ENCODE assay signal across 11 cellular contexts in the genomic region with DNA sequence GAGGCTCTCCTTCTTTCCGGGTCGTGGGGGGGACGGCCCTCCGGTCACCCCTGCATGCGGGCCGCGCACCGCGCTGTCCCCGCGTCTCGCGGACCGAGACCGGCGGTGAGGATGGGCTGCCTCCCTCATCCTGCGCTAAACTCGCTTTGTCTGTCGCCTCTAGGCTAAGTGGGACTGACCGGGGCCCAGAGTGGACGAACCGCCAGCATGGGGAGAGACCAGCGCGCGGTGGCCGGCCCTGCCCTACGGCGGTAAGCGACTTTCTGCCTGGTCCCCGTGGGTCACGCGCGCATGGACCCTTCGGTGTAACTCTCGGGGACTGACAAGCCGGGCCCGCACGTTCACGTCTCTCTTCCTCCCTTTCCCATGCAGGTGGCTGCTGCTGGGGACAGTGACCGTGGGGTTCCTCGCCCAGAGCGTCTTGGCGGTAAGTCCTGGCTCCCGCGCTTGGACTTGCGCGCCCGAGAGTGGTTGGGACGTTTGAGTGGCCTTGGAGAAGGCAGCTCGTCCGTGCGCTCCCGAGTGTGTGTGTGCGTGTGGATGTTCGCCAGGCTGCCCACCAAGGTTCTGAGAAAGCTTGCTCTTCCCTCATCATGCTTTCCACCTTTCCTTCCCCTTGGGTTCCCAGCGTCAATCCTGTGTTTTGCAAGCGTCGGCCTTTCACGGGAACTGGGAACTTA. TPM values are rescaled to one million over a fixed set of nuclear protein-coding genes. Genes with fewer than 3 reads are reported as not detected.
A peak's percentile ranks its signal among the peaks of the same experiment; 100 is the strongest.
DNase-seq lines count a peak whose midpoint lies in the region; ATAC-seq, FAIRE-seq and TF ChIP-seq lines count a peak whose summit lies in the region.
"Had no signal": no experiment of that assay in that cellular context is flagged by ENCODE, and none has a peak within 500 bp of the region (broad histone marks: within the 10 kb centered on the region; RNA-seq: fewer than 3 reads in every experiment).

No MANE protein-coding gene starts in this region.

- H3K4me3 Mint-ChIP-seq in activated T-cell treated with anti-CD3 and anti-CD28 coated beads, Interleukin-2, amount 50 U/mL, for 72 hours = peak overlapping the region; percentile 54 to 58
- peak overlapping the region in 1 of 3 donors; percentile 58 for H3K4me3 Mint-ChIP-seq in T-cell
- H3K4me3 Mint-ChIP-seq: CD8-positive, alpha-beta memory T cell; memory B cell had no signal

- no peak for ATAC-seq in activated T-cell treated with anti-CD3 and anti-CD28 coated beads, Interleukin-2, amount 50 U/mL, for 72 hours (replicated peaks in 1 of 2)
- peak; percentile 25 to 37 for ATAC-seq in upper lobe of left lung (ENCODE audit: low FRiP score in 2 of 2)
- ATAC-seq in T-cell (replicated peaks in 1 of 4) = no peak
- no peak for ATAC-seq in HG02973 (IDR thresholded peaks at IDR 0.05; ENCODE audit: unreplicated experiment)

- H3K79me1 ChIP-seq in mesenchymal stem cell (replicated peaks; ENCODE audit: low read length, poor library complexity, severe bottlenecking) = peaks cover 3% of the 10 kb centered on the region

- H3K27me3 Mint-ChIP-seq in activated T-cell treated with anti-CD3 and anti-CD28 coated beads, Interleukin-2, amount 50 U/mL, for 72 hours (ENCODE audit: low read depth) = peaks cover 77% of the 10 kb centered on the region
- H3K27me3 Mint-ChIP-seq in T-cell = peaks cover 67 to 69% of the 10 kb centered on the region in 2 donors

- H4K8ac ChIP-seq in mesenchymal stem cell (ENCODE audit: low read length) = peak overlapping the region; percentile 47

- H2BK12ac ChIP-seq in mesenchymal stem cell (ENCODE audit: low read length in 2 of 2) = peak overlapping the region; percentile 3 to 23

- H3K27ac Mint-ChIP-seq in activated T-cell treated with anti-CD3 and anti-CD28 coated beads, Interleukin-2, amount 50 U/mL, for 72 hours = no peak overlapping the region
- no peak overlapping the region for H3K27ac Mint-ChIP-seq in T-cell
- H3K27ac Mint-ChIP-seq: CD8-positive, alpha-beta memory T cell; memory B cell had no signal

- H3K9me3 ChIP-seq in mesenchymal stem cell (ENCODE audit: control insufficient read depth, low read length) (no peaks in the 10 kb centered on the region), upper lobe of left lung (no peaks in the 10 kb centered on the region)

- H3K36me3 ChIP-seq in mesenchymal stem cell (ENCODE audit: control insufficient read depth in 1 of 2, insufficient read depth in 2 of 2, low read depth in 1 of 2, low read length in 2 of 2) (peaks cover 9 to 31% of the 10 kb centered on the region in 2 experiments), upper lobe of left lung (peaks cover 0 to 9% (median 0%) of the 10 kb centered on the region in 4 donors)

- WGBS in mesenchymal stem cell = under 1% methylated on average over 57 of the region's 59 CpGs
- WGBS in upper lobe of left lung, 2 donors = 2% methylated on average over 16 to 50 of the region's 59 CpGs

- TF ChIP-seq CTCF in upper lobe of left lung (IDR thresholded peaks at IDR 0.05) = no peak

- POLR2A ChIA-PET in T-cell (lab: Charles Lee) = no interaction called here

- no peak overlapping the region for H2AFZ ChIP-seq in mesenchymal stem cell (ENCODE audit: low read depth, low read length)

- H3K27me3 ChIP-seq in mesenchymal stem cell (ENCODE audit: control insufficient read depth in 1 of 2, insufficient read depth in 1 of 2, low read length in 2 of 2) (no peaks in the 10 kb centered on the region), upper lobe of left lung (peaks cover 0 to 7% (median 3%) of the 10 kb centered on the region in 4 donors)

- peak overlapping the region; percentile 54 for H2BK120ac ChIP-seq in mesenchymal stem cell (ENCODE audit: low read depth, low read length)

- H2BK5ac ChIP-seq in mesenchymal stem cell (ENCODE audit: low read depth, low read length, poor library complexity, severe bottlenecking) = peak overlapping the region; percentile 33

- peak overlapping the region; percentile 85 for H4K91ac ChIP-seq in mesenchymal stem cell (ENCODE audit: low read length)

- H3K23ac ChIP-seq in mesenchymal stem cell (ENCODE audit: low read length in 2 of 2) = peak overlapping the region in 1 of 2 experiments; percentile 98

- H3K18ac ChIP-seq in mesenchymal stem cell (ENCODE audit: low read depth in 1 of 2, low read length in 2 of 2) = peak overlapping the region; percentile 87 to 98

- no peak for TF ChIP-seq EP300 in upper lobe of left lung (IDR thresholded peaks at IDR 0.05)

- no peak for TF ChIP-seq POLR2A in upper lobe of left lung (IDR thresholded peaks at IDR 0.05)

- H3K4me1 Mint-ChIP-seq in activated T-cell treated with anti-CD3 and anti-CD28 coated beads, Interleukin-2, amount 50 U/mL, for 72 hours (ENCODE audit: low read depth) = peaks cover 12% of the 10 kb centered on the region
- peaks cover 5 to 14% (median 6%) of the 10 kb centered on the region in 3 donors for H3K4me1 Mint-ChIP-seq in T-cell

- peak overlapping the region; percentile 86 for H3K9ac ChIP-seq in mesenchymal stem cell (ENCODE audit: low read length)

- peak overlapping the region; percentile 66 for H2BK15ac ChIP-seq in mesenchymal stem cell (ENCODE audit: low read depth, poor library complexity, severe bottlenecking)

- peak overlapping the region in 1 of 2 experiments; percentile 99 for H3K14ac ChIP-seq in mesenchymal stem cell (ENCODE audit: low read length in 2 of 2)

- H3K4me3 ChIP-seq in mesenchymal stem cell (ENCODE audit: insufficient read depth in 1 of 2, low read depth in 1 of 2, low read length in 2 of 2) (peak overlapping the region; percentile 75 to 94), upper lobe of left lung (peak overlapping the region; percentile 56 to 81 (median 71))

- H3K9me3 Mint-ChIP-seq in activated T-cell treated with anti-CD3 and anti-CD28 coated beads, Interleukin-2, amount 50 U/mL, for 72 hours = no peaks in the 10 kb centered on the region
- H3K9me3 Mint-ChIP-seq in T-cell = no peaks in the 10 kb centered on the region
- H3K9me3 Mint-ChIP-seq: CD8-positive, alpha-beta memory T cell; memory B cell had no signal

- CTCF ChIA-PET in T-cell (lab: Charles Lee) = no interaction called here

- H3K4me1 ChIP-seq in mesenchymal stem cell (ENCODE audit: control insufficient read depth, insufficient read depth, low read depth, low read length) (peaks cover 30% of the 10 kb centered on the region), upper lobe of left lung (peaks cover 25 to 62% (median 33%) of the 10 kb centered on the region in 4 donors)

- H3K36me3 Mint-ChIP-seq in activated T-cell treated with anti-CD3 and anti-CD28 coated beads, Interleukin-2, amount 50 U/mL, for 72 hours (ENCODE audit: insufficient read depth in 2 of 2) = no peaks in the 10 kb centered on the region
- no peaks in the 10 kb centered on the region for H3K36me3 Mint-ChIP-seq in T-cell
- H3K36me3 Mint-ChIP-seq: CD8-positive, alpha-beta memory T cell; memory B cell had no signal

- no peak for DNase-seq in activated T-cell treated with anti-CD3 and anti-CD28 coated beads, Interleukin-2, amount 50 U/mL, for 72 hours
- DNase-seq in activated T-cell treated with anti-CD3 and anti-CD28 coated beads for 4 hours (no peak), ecto neural progenitor cell (ENCODE audit: low spot score) (peak; percentile 75), mesenchymal stem cell (peak; percentile 53), upper lobe of left lung (peak in 1 of 2 donors; percentile 86), T-cell (no peak), urothelium cell line (ENCODE audit: low spot score) (no peak)
- DNase-seq: CD8-positive, alpha-beta memory T cell; T-helper 2 cell had no signal

- H3K27ac ChIP-seq in mesenchymal stem cell (ENCODE audit: low read length, poor library complexity, severe bottlenecking) (peak overlapping the region; percentile 59), upper lobe of left lung (peak overlapping the region; percentile 91 to 95 (median 93))

- peak overlapping the region; percentile 77 to 94 for H3K4ac ChIP-seq in mesenchymal stem cell (ENCODE audit: low read depth in 1 of 2, low read length in 2 of 2)

- H3K4me2 ChIP-seq in mesenchymal stem cell (ENCODE audit: low read length, poor library complexity, severe bottlenecking) = peak overlapping the region; percentile 69

- FAIRE-seq in urothelium cell line (lab: Jason Lieb, UNC) = no peak

- no peak overlapping the region for H2AK5ac ChIP-seq in mesenchymal stem cell (ENCODE audit: low read length, severe bottlenecking)

RNA-seq across cellular contexts. Expression of a gene that starts 0.8 kb away (rescaled TPM):
- not detected for total RNA-seq in activated T-cell treated with anti-CD3 and anti-CD28 coated beads, Interleukin-2, amount 50 U/mL, for 72 hours
- 2,099 TPM for polyA plus RNA-seq in mesenchymal stem cell (2013, experiment 1 of 2)
- 2,053 TPM for polyA plus RNA-seq in mesenchymal stem cell (2013, experiment 2 of 2)
- total RNA-seq in upper lobe of left lung (100 to 1,000 TPM; 169 to 458 (median 258) TPM), T-cell (1 to 10 TPM in 2 of 5 donors, under 1 TPM in 1, not detected in 2; 0.72 to 2.2 (median 1.6) TPM)
- total RNA-seq: CD8-positive, alpha-beta memory T cell had no signal
- polyA plus RNA-seq: CD8-positive, alpha-beta memory T cell had no signal

RNA-seq across cellular contexts. Expression of a gene that starts 0.9 kb away (rescaled TPM):
- under 1 TPM in 1 of 2 donors, not detected in 1; 0.19 TPM for total RNA-seq in activated T-cell treated with anti-CD3 and anti-CD28 coated beads, Interleukin-2, amount 50 U/mL, for 72 hours
- 2,271 TPM for polyA plus RNA-seq in mesenchymal stem cell (2013, experiment 1 of 2)
- polyA plus RNA-seq in mesenchymal stem cell (2013, experiment 2 of 2) = 2,270 TPM
- total RNA-seq in upper lobe of left lung (100 to 1,000 TPM in 4 of 6 donors, 10 to 100 TPM in 2; 81.7 to 309 (median 167) TPM), T-cell (1 to 10 TPM in 1 of 5 donors, under 1 TPM in 2, not detected in 2; 0.49 to 1.3 (median 0.85) TPM)
- total RNA-seq: CD8-positive, alpha-beta memory T cell had no signal
- polyA plus RNA-seq: CD8-positive, alpha-beta memory T cell had no signal

Comparison
In these comparisons a context has a peak if more than half of its experiments do, and no peak if none do; other contexts are left out.
1. ATAC-seq: peak in upper lobe of left lung (2 of 2); none in activated T-cell treated with anti-CD3 and anti-CD28 coated beads, Interleukin-2, amount 50 U/mL, for 72 hours (0 of 2), T-cell (0 of 4) and HG02973 (single experiment).
2. DNase-seq: peak in ecto neural progenitor cell (single experiment) and mesenchymal stem cell (single experiment); none in activated T-cell treated with anti-CD3 and anti-CD28 coated beads, Interleukin-2, amount 50 U/mL, for 72 hours (0 of 2), activated T-cell treated with anti-CD3 and anti-CD28 coated beads for 4 hours (single experiment), T-cell (0 of 34) and urothelium cell line (single experiment).
3. RNA of a gene that starts 0.8 kb away (total RNA-seq): 169 to 458 TPM in upper lobe of left lung; 0.72 to 2.2 TPM in T-cell and not detected in activated T-cell treated with anti-CD3 and anti-CD28 coated beads, Interleukin-2, amount 50 U/mL, for 72 hours; every median in the first group is over 10 times any median in the second.
4. RNA of a gene that starts 0.9 kb away (total RNA-seq): 81.7 to 309 TPM in upper lobe of left lung; 0.49 to 1.3 TPM in T-cell and 0.19 TPM in activated T-cell treated with anti-CD3 and anti-CD28 coated beads, Interleukin-2, amount 50 U/mL, for 72 hours; every median in the first group is over 10 times any median in the second.